1 cellular context compared by ENCODE assay signal in the genomic region with DNA sequence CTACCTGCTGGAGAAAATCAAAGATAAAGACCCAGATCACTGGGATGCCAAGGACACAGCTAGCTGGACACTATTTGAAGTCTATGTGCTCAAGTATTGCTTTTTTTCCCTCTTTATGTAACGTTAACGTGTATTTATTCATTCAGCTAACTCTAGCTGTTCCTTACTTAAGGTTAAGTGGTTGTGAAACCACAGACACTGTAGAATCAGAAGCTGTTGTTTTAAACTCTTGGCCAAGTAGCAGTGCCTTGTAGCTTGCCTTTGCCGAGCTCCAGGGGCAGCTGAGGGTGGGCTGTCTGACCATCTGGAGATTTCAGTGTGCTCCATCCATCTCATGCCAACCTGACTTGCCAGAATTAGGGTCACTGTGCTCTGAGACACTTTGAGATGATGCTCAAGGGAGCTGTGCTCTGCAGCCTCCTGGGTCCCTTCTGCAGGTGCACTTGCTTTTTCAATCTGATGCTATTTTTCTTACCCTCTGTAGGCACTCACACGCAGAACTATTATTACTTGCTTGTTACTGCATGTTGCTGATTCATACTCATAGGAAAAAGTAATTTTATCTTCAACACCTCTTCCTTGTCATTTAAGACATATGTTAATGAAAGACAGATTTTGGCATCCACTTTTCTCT.
TF ChIP-seq lines count a peak whose summit lies in the region.

No MANE protein-coding gene starts in this region.

TF ChIP-seq in GM12878, 131 proteins besides CTCF, POLR2A, EP300 and RAD21 (continued from another document):
- TF ChIP-seq, protein P1, sequence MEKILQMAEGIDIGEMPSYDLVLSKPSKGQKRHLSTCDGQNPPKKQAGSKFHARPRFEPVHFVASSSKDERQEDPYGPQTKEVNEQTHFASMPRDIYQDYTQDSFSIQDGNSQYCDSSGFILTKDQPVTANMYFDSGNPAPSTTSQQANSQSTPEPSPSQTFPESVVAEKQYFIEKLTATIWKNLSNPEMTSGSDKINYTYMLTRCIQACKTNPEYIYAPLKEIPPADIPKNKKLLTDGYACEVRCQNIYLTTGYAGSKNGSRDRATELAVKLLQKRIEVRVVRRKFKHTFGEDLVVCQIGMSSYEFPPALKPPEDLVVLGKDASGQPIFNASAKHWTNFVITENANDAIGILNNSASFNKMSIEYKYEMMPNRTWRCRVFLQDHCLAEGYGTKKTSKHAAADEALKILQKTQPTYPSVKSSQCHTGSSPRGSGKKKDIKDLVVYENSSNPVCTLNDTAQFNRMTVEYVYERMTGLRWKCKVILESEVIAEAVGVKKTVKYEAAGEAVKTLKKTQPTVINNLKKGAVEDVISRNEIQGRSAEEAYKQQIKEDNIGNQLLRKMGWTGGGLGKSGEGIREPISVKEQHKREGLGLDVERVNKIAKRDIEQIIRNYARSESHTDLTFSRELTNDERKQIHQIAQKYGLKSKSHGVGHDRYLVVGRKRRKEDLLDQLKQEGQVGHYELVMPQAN (conservative IDR thresholded peaks at IDR 0.05), result no peak
- TF ChIP-seq, protein P2, sequence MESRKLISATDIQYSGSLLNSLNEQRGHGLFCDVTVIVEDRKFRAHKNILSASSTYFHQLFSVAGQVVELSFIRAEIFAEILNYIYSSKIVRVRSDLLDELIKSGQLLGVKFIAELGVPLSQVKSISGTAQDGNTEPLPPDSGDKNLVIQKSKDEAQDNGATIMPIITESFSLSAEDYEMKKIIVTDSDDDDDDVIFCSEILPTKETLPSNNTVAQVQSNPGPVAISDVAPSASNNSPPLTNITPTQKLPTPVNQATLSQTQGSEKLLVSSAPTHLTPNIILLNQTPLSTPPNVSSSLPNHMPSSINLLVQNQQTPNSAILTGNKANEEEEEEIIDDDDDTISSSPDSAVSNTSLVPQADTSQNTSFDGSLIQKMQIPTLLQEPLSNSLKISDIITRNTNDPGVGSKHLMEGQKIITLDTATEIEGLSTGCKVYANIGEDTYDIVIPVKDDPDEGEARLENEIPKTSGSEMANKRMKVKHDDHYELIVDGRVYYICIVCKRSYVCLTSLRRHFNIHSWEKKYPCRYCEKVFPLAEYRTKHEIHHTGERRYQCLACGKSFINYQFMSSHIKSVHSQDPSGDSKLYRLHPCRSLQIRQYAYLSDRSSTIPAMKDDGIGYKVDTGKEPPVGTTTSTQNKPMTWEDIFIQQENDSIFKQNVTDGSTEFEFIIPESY (IDR thresholded peaks at IDR 0.05), result no peak
- TF ChIP-seq EED (IDR thresholded peaks at IDR 0.05; ENCODE audit: low read depth) (peak; percentile 66), MEF2B (IDR thresholded peaks at IDR 0.05; ENCODE audit: partially characterized antibody, poor library complexity, severe bottlenecking) (peak; percentile 86), YBX1 (IDR thresholded peaks at IDR 0.05) (no peak)
- TF ChIP-seq, protein P3, sequence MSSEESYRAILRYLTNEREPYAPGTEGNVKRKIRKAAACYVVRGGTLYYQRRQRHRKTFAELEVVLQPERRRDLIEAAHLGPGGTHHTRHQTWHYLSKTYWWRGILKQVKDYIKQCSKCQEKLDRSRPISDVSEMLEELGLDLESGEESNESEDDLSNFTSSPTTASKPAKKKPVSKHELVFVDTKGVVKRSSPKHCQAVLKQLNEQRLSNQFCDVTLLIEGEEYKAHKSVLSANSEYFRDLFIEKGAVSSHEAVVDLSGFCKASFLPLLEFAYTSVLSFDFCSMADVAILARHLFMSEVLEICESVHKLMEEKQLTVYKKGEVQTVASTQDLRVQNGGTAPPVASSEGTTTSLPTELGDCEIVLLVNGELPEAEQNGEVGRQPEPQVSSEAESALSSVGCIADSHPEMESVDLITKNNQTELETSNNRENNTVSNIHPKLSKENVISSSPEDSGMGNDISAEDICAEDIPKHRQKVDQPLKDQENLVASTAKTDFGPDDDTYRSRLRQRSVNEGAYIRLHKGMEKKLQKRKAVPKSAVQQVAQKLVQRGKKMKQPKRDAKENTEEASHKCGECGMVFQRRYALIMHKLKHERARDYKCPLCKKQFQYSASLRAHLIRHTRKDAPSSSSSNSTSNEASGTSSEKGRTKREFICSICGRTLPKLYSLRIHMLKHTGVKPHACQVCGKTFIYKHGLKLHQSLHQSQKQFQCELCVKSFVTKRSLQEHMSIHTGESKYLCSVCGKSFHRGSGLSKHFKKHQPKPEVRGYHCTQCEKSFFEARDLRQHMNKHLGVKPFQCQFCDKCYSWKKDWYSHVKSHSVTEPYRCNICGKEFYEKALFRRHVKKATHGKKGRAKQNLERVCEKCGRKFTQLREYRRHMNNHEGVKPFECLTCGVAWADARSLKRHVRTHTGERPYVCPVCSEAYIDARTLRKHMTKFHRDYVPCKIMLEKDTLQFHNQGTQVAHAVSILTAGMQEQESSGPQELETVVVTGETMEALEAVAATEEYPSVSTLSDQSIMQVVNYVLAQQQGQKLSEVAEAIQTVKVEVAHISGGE (CRISPR knock-in tag; IDR thresholded peaks at IDR 0.05), result no peak
